In genomic region chr9:136799854-136800657, GRCh38 we compare ENCODE assay signal across 8 cellular contexts. TPM values are rescaled to one million over a fixed set of nuclear protein-coding genes. Genes with fewer than 3 reads are reported as not detected.
A peak's percentile ranks its signal among the peaks of the same experiment; 100 is the strongest.
DNase-seq lines count a peak whose midpoint lies in the region; ATAC-seq and TF ChIP-seq lines count a peak whose summit lies in the region.

No MANE protein-coding gene starts in this region.

- H3K9ac ChIP-seq in SK-N-MC (ENCODE audit: insufficient read length), result no peak overlapping the region

- no peaks in the 10 kb centered on the region for H3K36me3 ChIP-seq in SK-N-MC (ENCODE audit: insufficient read depth, low read length)
- H3K36me3 ChIP-seq in thyroid gland, result no peaks in the 10 kb centered on the region

- peaks cover 24% of the 10 kb centered on the region for H3K4me1 Mint-ChIP-seq in osteocyte (ENCODE audit: unreplicated experiment)

- H3K36me3 Mint-ChIP-seq in osteocyte (ENCODE audit: unreplicated experiment), result no peaks in the 10 kb centered on the region

- peaks cover 19% of the 10 kb centered on the region for H3K27me3 Mint-ChIP-seq in osteocyte (ENCODE audit: unreplicated experiment)

- DNase-seq in NB4 (ENCODE audit: low read depth) (peak; percentile 83), SK-N-MC (ENCODE audit: low read depth, low spot score) (no peak), glomerular visceral epithelial cell (ENCODE audit: extremely low spot score) (peak; percentile 93), osteocyte (ENCODE audit: extremely low spot score, unreplicated experiment) (no peak), thyroid gland (peak; percentile 95 to 96)
- DNase-seq in activated naive CD4-positive, alpha-beta T cell (lab: John Stamatoyannopoulos, UW), result peak; percentile 55 to 96 (median 81)

- peak overlapping the region; percentile 42 for H3K4me3 ChIP-seq in NB4 (ENCODE audit: low read depth, low read length)
- H3K4me3 ChIP-seq in SK-N-MC, result peak overlapping the region; percentile 79
- H3K4me3 ChIP-seq in thyroid gland (replicated peaks in 1 of 3), result peak overlapping the region in 1 of 3 donors; percentile 21

- no peak for TF ChIP-seq CTCF in NB4 (IDR thresholded peaks at IDR 0.05; ENCODE audit: low read depth, low read length)
- TF ChIP-seq CTCF in osteocyte (IDR thresholded peaks at IDR 0.05), result no peak
- TF ChIP-seq CTCF in thyroid gland (IDR thresholded peaks at IDR 0.05), result no peak

- no peak for ATAC-seq in HG02884 (IDR thresholded peaks at IDR 0.05; ENCODE audit: unreplicated experiment)

- peak overlapping the region; percentile 72 for H3K4me3 Mint-ChIP-seq in osteocyte (ENCODE audit: unreplicated experiment)

- 0% methylated on average over 6 to 36 of the region's 63 CpGs for WGBS in thyroid gland, 2 donors

- no peaks in the 10 kb centered on the region for H3K9me3 Mint-ChIP-seq in osteocyte (ENCODE audit: unreplicated experiment)

- H3K27ac ChIP-seq in SK-N-MC (no peak overlapping the region), thyroid gland (peak overlapping the region in 1 of 3 donors; percentile 34)

- H3K27ac Mint-ChIP-seq in osteocyte (ENCODE audit: unreplicated experiment), result peak overlapping the region; percentile 31

- TF ChIP-seq POLR2A in GM19099 (IDR thresholded peaks at IDR 0.05; ENCODE audit: extremely low read depth, insufficient read length, low read depth) (peak; percentile 11), NB4 (IDR thresholded peaks at IDR 0.05; ENCODE audit: extremely low read depth, insufficient read length) (no peak), thyroid gland (IDR thresholded peaks at IDR 0.05) (peak in 1 of 2 donors; percentile 31)

- H3K27me3 ChIP-seq in thyroid gland, result no peaks in the 10 kb centered on the region

- H3K4me1 ChIP-seq in thyroid gland, result peaks cover 17 to 29% of the 10 kb centered on the region in 2 donors

- H3K9me3 ChIP-seq in SK-N-MC (ENCODE audit: low read depth, low read length), result no peaks in the 10 kb centered on the region
- H3K9me3 ChIP-seq in thyroid gland, result no peaks in the 10 kb centered on the region

- intact Hi-C loops in thyroid gland (cut with DNase I), result no loop called here

RNA-seq across cellular contexts. Expression of gene CCDC183, which starts 3.9 kb away (rescaled TPM):
- total RNA-seq in osteocyte (0.89 and 0.94 TPM in 2 replicates), thyroid gland (1 to 10 TPM; 1.3 to 4.6 (median 2.8) TPM)

RNA-seq across cellular contexts. Expression of gene RABL6, which starts 7.7 kb away (rescaled TPM):
- 82.2 and 84.7 TPM in 2 replicates for total RNA-seq in osteocyte
- total RNA-seq in thyroid gland, result 10 to 100 TPM; 59.8 to 84.0 (median 62.2) TPM

RNA-seq across cellular contexts. Expression of gene TMEM141, which starts 8.9 kb away (rescaled TPM):
- 29.2 and 36.0 TPM in 2 replicates for total RNA-seq in osteocyte
- 100 to 1,000 TPM in 3 of 4 donors, 10 to 100 TPM in 1; 81.6 to 189 (median 141) TPM for total RNA-seq in thyroid gland

RNA-seq across cellular contexts. Expression of gene LCN15, which starts 35.7 kb away (rescaled TPM):
- total RNA-seq in osteocyte, result not detected in 2 replicates
- not detected for total RNA-seq in thyroid gland

RNA-seq across cellular contexts. Expression of gene LCN8, which starts 42.0 kb away (rescaled TPM):
- total RNA-seq in osteocyte (not detected in 2 replicates), thyroid gland (1 to 10 TPM in 1 of 4 donors, under 1 TPM in 1, not detected in 2; 0.93 to 1.0 TPM)

Comparison
In these comparisons a context has a peak if more than half of its experiments do, and no peak if none do; other contexts are left out.
1. DNase-seq: peak in NB4 (single experiment), activated naive CD4-positive, alpha-beta T cell (4 of 4), glomerular visceral epithelial cell (single experiment) and thyroid gland (2 of 2); none in SK-N-MC (single experiment) and osteocyte (single experiment).